1 cellular context compared by ENCODE assay signal in the genomic region with DNA sequence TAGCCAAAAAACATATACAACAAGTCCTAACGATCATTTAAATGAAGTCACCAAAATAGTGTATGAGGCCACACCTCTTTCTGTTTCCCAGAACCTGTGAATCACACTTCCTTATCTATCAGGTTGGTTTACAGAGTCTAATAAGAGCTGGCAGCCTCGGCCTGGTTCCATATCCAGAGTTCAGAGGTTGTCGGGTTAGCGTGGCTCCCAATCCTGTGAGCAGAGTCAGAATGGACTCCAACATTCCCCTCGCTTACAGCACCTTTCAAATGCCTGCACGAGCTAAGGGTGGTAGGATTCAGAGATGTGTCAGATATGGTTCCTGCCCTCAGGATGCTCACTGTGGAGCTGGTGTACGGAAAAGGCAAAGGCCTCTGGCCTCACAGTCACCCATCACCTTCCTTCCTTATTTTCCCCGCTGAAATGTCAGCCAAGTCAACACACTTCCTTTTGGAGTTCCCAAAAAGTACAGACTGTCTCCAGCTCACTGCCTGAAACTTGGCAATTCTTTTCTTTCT.
TF ChIP-seq lines count a peak whose summit lies in the region.

No MANE protein-coding gene starts in this region.

TF ChIP-seq in K562, 482 proteins besides CTCF, POLR2A, EP300 and RAD21 (continued from another document and continues in another):
- no peak for TF ChIP-seq RHOXF2B (CRISPR knock-in tag; conservative IDR thresholded peaks at IDR 0.05)
- no peak for TF ChIP-seq TBP (optimal IDR thresholded peaks at IDR 0.05; ENCODE audit: low read depth, low read length)
- no peak for TF ChIP-seq XRCC5 (IDR thresholded peaks at IDR 0.05; ENCODE audit: low read depth, low read length)
- TF ChIP-seq TARDBP (IDR thresholded peaks at IDR 0.05), result 0 out of 2 replicates have a peak, but pooled peaks have one; percentile 47
- TF ChIP-seq ZNF561 (CRISPR knock-in tag; conservative IDR thresholded peaks at IDR 0.05), result no peak
- no peak for TF ChIP-seq ZNF398 (CRISPR knock-in tag; IDR thresholded peaks at IDR 0.05)
- TF ChIP-seq, protein P1, sequence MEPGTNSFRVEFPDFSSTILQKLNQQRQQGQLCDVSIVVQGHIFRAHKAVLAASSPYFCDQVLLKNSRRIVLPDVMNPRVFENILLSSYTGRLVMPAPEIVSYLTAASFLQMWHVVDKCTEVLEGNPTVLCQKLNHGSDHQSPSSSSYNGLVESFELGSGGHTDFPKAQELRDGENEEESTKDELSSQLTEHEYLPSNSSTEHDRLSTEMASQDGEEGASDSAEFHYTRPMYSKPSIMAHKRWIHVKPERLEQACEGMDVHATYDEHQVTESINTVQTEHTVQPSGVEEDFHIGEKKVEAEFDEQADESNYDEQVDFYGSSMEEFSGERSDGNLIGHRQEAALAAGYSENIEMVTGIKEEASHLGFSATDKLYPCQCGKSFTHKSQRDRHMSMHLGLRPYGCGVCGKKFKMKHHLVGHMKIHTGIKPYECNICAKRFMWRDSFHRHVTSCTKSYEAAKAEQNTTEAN (CRISPR knock-in tag; IDR thresholded peaks at IDR 0.05), result no peak
- TF ChIP-seq HSF4 (CRISPR knock-in tag; IDR thresholded peaks at IDR 0.05; ENCODE audit: borderline replicate concordance), result no peak
- no peak for TF ChIP-seq HNRNPLL (IDR thresholded peaks at IDR 0.05; ENCODE audit: low read depth, low read length, poor library complexity, severe bottlenecking)
- no peak for TF ChIP-seq CBFA2T2 (conservative IDR thresholded peaks at IDR 0.05)
- TF ChIP-seq TAF9B (IDR thresholded peaks at IDR 0.05; ENCODE audit: partially characterized antibody), result no peak
- no peak for TF ChIP-seq ZNF668 (CRISPR knock-in tag; IDR thresholded peaks at IDR 0.05)
- TF ChIP-seq NCOA6 (IDR thresholded peaks at IDR 0.05), result no peak
- TF ChIP-seq XRCC4 (IDR thresholded peaks at IDR 0.05; ENCODE audit: extremely low read depth, insufficient read depth, insufficient read length), result no peak
- TF ChIP-seq MITF (IDR thresholded peaks at IDR 0.05), result no peak
- TF ChIP-seq FOXP1 (CRISPR knock-in tag; IDR thresholded peaks at IDR 0.05), result no peak
- TF ChIP-seq SRF (CRISPR knock-in tag; IDR thresholded peaks at IDR 0.05), result no peak
- TF ChIP-seq, protein P2, sequence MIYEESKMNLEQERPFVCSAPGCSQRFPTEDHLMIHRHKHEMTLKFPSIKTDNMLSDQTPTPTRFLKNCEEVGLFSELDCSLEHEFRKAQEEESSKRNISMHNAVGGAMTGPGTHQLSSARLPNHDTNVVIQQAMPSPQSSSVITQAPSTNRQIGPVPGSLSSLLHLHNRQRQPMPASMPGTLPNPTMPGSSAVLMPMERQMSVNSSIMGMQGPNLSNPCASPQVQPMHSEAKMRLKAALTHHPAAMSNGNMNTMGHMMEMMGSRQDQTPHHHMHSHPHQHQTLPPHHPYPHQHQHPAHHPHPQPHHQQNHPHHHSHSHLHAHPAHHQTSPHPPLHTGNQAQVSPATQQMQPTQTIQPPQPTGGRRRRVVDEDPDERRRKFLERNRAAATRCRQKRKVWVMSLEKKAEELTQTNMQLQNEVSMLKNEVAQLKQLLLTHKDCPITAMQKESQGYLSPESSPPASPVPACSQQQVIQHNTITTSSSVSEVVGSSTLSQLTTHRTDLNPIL (CRISPR knock-in tag; IDR thresholded peaks at IDR 0.05), result no peak
- TF ChIP-seq HNRNPUL1 (IDR thresholded peaks at IDR 0.05; ENCODE audit: low read length), result no peak
- peak; percentile 43 to 49; a peak in 3 of 4 replicates for TF ChIP-seq MNT (conservative IDR thresholded peaks at IDR 0.05)
- no peak for TF ChIP-seq MAFK (IDR thresholded peaks at IDR 0.05; ENCODE audit: low read length)
- no peak for TF ChIP-seq CCNT2 (IDR thresholded peaks at IDR 0.05; ENCODE audit: borderline replicate concordance, extremely low read depth, insufficient read length, low read depth, low read length)
- no peak for TF ChIP-seq HMGXB4 (CRISPR knock-in tag; IDR thresholded peaks at IDR 0.05)
- TF ChIP-seq ZNF274 (IDR thresholded peaks at IDR 0.05; ENCODE audit: borderline replicate concordance, low read depth, low read length), result no peak
- TF ChIP-seq SIN3A (IDR thresholded peaks at IDR 0.05; ENCODE audit: borderline replicate concordance in 2 of 2, control insufficient read depth in 1 of 2, low read depth in 2 of 2, low read length in 2 of 2), result no peak
- TF ChIP-seq, protein P3, sequence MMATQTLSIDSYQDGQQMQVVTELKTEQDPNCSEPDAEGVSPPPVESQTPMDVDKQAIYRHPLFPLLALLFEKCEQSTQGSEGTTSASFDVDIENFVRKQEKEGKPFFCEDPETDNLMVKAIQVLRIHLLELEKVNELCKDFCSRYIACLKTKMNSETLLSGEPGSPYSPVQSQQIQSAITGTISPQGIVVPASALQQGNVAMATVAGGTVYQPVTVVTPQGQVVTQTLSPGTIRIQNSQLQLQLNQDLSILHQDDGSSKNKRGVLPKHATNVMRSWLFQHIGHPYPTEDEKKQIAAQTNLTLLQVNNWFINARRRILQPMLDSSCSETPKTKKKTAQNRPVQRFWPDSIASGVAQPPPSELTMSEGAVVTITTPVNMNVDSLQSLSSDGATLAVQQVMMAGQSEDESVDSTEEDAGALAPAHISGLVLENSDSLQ (IDR thresholded peaks at IDR 0.05), result 0 out of 2 replicates have a peak, but pooled peaks have one; percentile 30
- TF ChIP-seq SMAD1 (IDR thresholded peaks at IDR 0.05; ENCODE audit: low read depth, low read length, partially characterized antibody), result no peak
- TF ChIP-seq ZNF589 (CRISPR knock-in tag; IDR thresholded peaks at IDR 0.05; ENCODE audit: low read depth), result peak; percentile 60; the same call in 1 of the 2 replicates
- no peak for TF ChIP-seq KHSRP (IDR thresholded peaks at IDR 0.05)
- TF ChIP-seq BCOR (IDR thresholded peaks at IDR 0.05), result no peak
- TF ChIP-seq MXI1 (IDR thresholded peaks at IDR 0.05; ENCODE audit: low read depth, low read length), result no peak
- no peak for TF ChIP-seq POLR2AphosphoS2 (IDR thresholded peaks at IDR 0.05; ENCODE audit: low read length)
- TF ChIP-seq GABPA (tag; conservative IDR thresholded peaks at IDR 0.05; ENCODE audit: low read depth), result no peak
- TF ChIP-seq NFIX (CRISPR knock-in tag; IDR thresholded peaks at IDR 0.05; ENCODE audit: low read depth), result no peak
- no peak for TF ChIP-seq HNRNPK (IDR thresholded peaks at IDR 0.05; ENCODE audit: low read depth, low read length, poor library complexity, severe bottlenecking)
- TF ChIP-seq, protein P4, sequence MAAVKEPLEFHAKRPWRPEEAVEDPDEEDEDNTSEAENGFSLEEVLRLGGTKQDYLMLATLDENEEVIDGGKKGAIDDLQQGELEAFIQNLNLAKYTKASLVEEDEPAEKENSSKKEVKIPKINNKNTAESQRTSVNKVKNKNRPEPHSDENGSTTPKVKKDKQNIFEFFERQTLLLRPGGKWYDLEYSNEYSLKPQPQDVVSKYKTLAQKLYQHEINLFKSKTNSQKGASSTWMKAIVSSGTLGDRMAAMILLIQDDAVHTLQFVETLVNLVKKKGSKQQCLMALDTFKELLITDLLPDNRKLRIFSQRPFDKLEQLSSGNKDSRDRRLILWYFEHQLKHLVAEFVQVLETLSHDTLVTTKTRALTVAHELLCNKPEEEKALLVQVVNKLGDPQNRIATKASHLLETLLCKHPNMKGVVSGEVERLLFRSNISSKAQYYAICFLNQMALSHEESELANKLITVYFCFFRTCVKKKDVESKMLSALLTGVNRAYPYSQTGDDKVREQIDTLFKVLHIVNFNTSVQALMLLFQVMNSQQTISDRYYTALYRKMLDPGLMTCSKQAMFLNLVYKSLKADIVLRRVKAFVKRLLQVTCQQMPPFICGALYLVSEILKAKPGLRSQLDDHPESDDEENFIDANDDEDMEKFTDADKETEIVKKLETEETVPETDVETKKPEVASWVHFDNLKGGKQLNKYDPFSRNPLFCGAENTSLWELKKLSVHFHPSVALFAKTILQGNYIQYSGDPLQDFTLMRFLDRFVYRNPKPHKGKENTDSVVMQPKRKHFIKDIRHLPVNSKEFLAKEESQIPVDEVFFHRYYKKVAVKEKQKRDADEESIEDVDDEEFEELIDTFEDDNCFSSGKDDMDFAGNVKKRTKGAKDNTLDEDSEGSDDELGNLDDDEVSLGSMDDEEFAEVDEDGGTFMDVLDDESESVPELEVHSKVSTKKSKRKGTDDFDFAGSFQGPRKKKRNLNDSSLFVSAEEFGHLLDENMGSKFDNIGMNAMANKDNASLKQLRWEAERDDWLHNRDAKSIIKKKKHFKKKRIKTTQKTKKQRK (IDR thresholded peaks at IDR 0.05; ENCODE audit: borderline replicate concordance, low read depth, low read length), result no peak
- TF ChIP-seq MEF2A (IDR thresholded peaks at IDR 0.05; ENCODE audit: control insufficient read depth, low read depth, low read length), result peak; percentile 41; the same call in 1 of the 2 replicates
- no peak for TF ChIP-seq ZNF699 (CRISPR knock-in tag; IDR thresholded peaks at IDR 0.05; ENCODE audit: insufficient replicate concordance)
- TF ChIP-seq ZC3H4 (CRISPR knock-in tag; IDR thresholded peaks at IDR 0.05; ENCODE audit: borderline replicate concordance), result no peak
- TF ChIP-seq, protein P5, sequence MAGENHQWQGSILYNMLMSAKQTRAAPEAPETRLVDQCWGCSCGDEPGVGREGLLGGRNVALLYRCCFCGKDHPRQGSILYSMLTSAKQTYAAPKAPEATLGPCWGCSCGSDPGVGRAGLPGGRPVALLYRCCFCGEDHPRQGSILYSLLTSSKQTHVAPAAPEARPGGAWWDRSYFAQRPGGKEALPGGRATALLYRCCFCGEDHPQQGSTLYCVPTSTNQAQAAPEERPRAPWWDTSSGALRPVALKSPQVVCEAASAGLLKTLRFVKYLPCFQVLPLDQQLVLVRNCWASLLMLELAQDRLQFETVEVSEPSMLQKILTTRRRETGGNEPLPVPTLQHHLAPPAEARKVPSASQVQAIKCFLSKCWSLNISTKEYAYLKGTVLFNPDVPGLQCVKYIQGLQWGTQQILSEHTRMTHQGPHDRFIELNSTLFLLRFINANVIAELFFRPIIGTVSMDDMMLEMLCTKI (IDR thresholded peaks at IDR 0.05; ENCODE audit: partially characterized antibody), result no peak
- TF ChIP-seq, protein P6, sequence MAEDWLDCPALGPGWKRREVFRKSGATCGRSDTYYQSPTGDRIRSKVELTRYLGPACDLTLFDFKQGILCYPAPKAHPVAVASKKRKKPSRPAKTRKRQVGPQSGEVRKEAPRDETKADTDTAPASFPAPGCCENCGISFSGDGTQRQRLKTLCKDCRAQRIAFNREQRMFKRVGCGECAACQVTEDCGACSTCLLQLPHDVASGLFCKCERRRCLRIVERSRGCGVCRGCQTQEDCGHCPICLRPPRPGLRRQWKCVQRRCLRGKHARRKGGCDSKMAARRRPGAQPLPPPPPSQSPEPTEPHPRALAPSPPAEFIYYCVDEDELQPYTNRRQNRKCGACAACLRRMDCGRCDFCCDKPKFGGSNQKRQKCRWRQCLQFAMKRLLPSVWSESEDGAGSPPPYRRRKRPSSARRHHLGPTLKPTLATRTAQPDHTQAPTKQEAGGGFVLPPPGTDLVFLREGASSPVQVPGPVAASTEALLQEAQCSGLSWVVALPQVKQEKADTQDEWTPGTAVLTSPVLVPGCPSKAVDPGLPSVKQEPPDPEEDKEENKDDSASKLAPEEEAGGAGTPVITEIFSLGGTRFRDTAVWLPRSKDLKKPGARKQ (CRISPR knock-in tag; IDR thresholded peaks at IDR 0.05), result no peak
- TF ChIP-seq RBM17 (IDR thresholded peaks at IDR 0.05; ENCODE audit: borderline replicate concordance, low read depth, low read length), result no peak
- no peak for TF ChIP-seq ARID2 (IDR thresholded peaks at IDR 0.05)
- peak; percentile 82 for TF ChIP-seq STAT5A (IDR thresholded peaks at IDR 0.05; ENCODE audit: borderline replicate concordance, low read length)
